In genomic region chr5:2749514-2750025, GRCh38 we compare ENCODE assay signal across 14 cellular contexts. TPM values are rescaled to one million over a fixed set of nuclear protein-coding genes. Genes with fewer than 3 reads are reported as not detected.
DNase-seq lines count a peak whose midpoint lies in the region; ATAC-seq, FAIRE-seq and TF ChIP-seq lines count a peak whose summit lies in the region.
"Had no signal": no experiment of that assay in that cellular context is flagged by ENCODE, and none has a peak within 500 bp of the region (broad histone marks: within the 10 kb centered on the region; RNA-seq: fewer than 3 reads in every experiment).

No MANE protein-coding gene starts in this region.

- TF ChIP-seq CTCF in astrocyte (IDR thresholded peaks at IDR 0.05; ENCODE audit: insufficient read depth, low read depth, low read length) (no peak), stomach (IDR thresholded peaks at IDR 0.05) (no peak)

- H3K4me3 ChIP-seq in astrocyte (ENCODE audit: insufficient read depth, low read depth, low read length) (peak overlapping the region; percentile 77), stomach (peak overlapping the region; percentile 48 to 68 (median 58))

- no peak for TF ChIP-seq EP300 in stomach (IDR thresholded peaks at IDR 0.05)

- intact Hi-C loops in stomach (cut with DNase I; ENCODE audit: low total_unique reads), result no loop called here

- no peak overlapping the region for H2AFZ ChIP-seq in astrocyte (ENCODE audit: low read depth, low read length)

- H3K27me3 ChIP-seq in astrocyte (ENCODE audit: insufficient read depth, low read length) (peaks cover 2% of the 10 kb centered on the region), stomach (peaks cover 26 to 98% (median 66%) of the 10 kb centered on the region in 3 donors)

- peak overlapping the region; percentile 80 for H3K4me2 ChIP-seq in astrocyte (ENCODE audit: low read length)

- peaks cover 12% of the 10 kb centered on the region for H3K36me3 Mint-ChIP-seq in activated naive CD4-positive, alpha-beta T cell treated with anti-CD3 and anti-CD28 coated beads, Interleukin-2, amount 10 ng/mL, durations not matched to agents 7 days and 5 days
- peaks cover 10% of the 10 kb centered on the region for H3K36me3 Mint-ChIP-seq in astrocyte (ENCODE audit: low read depth, unreplicated experiment)
- H3K36me3 Mint-ChIP-seq: natural killer cell had no signal

- DNase-seq in activated naive CD4-positive, alpha-beta T cell treated with anti-CD3 and anti-CD28 coated beads, Interleukin-2, amount 10 ng/mL, durations not matched to agents 7 days and 5 days, result no peak
- DNase-seq in activated naive CD4-positive, alpha-beta T cell treated with Interleukin-2 at 50 U/mL for 16 hours, result no peak
- DNase-seq in astrocyte (ENCODE audit: low read depth), result no peak
- peak; percentile 45 for DNase-seq in islet precursor cell
- DNase-seq in stomach, result no peak
- DNase-seq in LoVo (ENCODE audit: low spot score), result no peak
- DNase-seq: dermis blood vessel endothelial cell; natural killer cell; NCI-H1694 treated with DMSO at 0.1 percent for 48 hours; stimulated activated naive CD4-positive, alpha-beta T cell had no signal

- peaks cover 73% of the 10 kb centered on the region for H3K27me3 Mint-ChIP-seq in activated naive CD4-positive, alpha-beta T cell treated with anti-CD3 and anti-CD28 coated beads, Interleukin-2, amount 10 ng/mL, durations not matched to agents 7 days and 5 days
- peaks cover 18% of the 10 kb centered on the region for H3K27me3 Mint-ChIP-seq in astrocyte (ENCODE audit: low read depth, unreplicated experiment)

- H3K4me1 ChIP-seq in astrocyte (ENCODE audit: insufficient read depth, low read length), result peaks cover 20% of the 10 kb centered on the region
- peaks cover 18 to 65% (median 41%) of the 10 kb centered on the region in 4 donors for H3K4me1 ChIP-seq in stomach

- peak overlapping the region; percentile 52 for H3K4me3 Mint-ChIP-seq in activated naive CD4-positive, alpha-beta T cell treated with anti-CD3 and anti-CD28 coated beads, Interleukin-2, amount 10 ng/mL, durations not matched to agents 7 days and 5 days
- H3K4me3 Mint-ChIP-seq in astrocyte (ENCODE audit: unreplicated experiment), result peak overlapping the region; percentile 90
- H3K4me3 Mint-ChIP-seq: natural killer cell had no signal

- H3K4me1 Mint-ChIP-seq in activated naive CD4-positive, alpha-beta T cell treated with anti-CD3 and anti-CD28 coated beads, Interleukin-2, amount 10 ng/mL, durations not matched to agents 7 days and 5 days, result no peaks in the 10 kb centered on the region
- H3K4me1 Mint-ChIP-seq in astrocyte (ENCODE audit: low read depth, unreplicated experiment), result peaks cover 2% of the 10 kb centered on the region
- H3K4me1 Mint-ChIP-seq: natural killer cell had no signal

- peaks cover 36% of the 10 kb centered on the region for H4K20me1 ChIP-seq in astrocyte (ENCODE audit: insufficient read depth, low read length)

- H3K79me2 ChIP-seq in astrocyte (ENCODE audit: insufficient read depth, low read length), result peaks cover 76% of the 10 kb centered on the region

- H3K9me3 Mint-ChIP-seq in activated naive CD4-positive, alpha-beta T cell treated with anti-CD3 and anti-CD28 coated beads, Interleukin-2, amount 10 ng/mL, durations not matched to agents 7 days and 5 days, result peaks cover 7% of the 10 kb centered on the region
- peaks cover 7% of the 10 kb centered on the region for H3K9me3 Mint-ChIP-seq in astrocyte (ENCODE audit: unreplicated experiment)
- H3K9me3 Mint-ChIP-seq: natural killer cell had no signal

- H3K27ac Mint-ChIP-seq in activated naive CD4-positive, alpha-beta T cell treated with anti-CD3 and anti-CD28 coated beads, Interleukin-2, amount 10 ng/mL, durations not matched to agents 7 days and 5 days, result peak overlapping the region; percentile 73
- H3K27ac Mint-ChIP-seq in astrocyte (ENCODE audit: unreplicated experiment), result peak overlapping the region; percentile 80
- H3K27ac Mint-ChIP-seq: natural killer cell had no signal

- H3K27ac ChIP-seq in astrocyte (ENCODE audit: low read depth, low read length) (peak overlapping the region; percentile 79), stomach (peak overlapping the region; percentile 68 to 91 (median 81))
- H3K27ac ChIP-seq: VCaP had no signal

- no peak for TF ChIP-seq POLR2A in stomach (IDR thresholded peaks at IDR 0.05)

- H3K36me3 ChIP-seq in astrocyte (ENCODE audit: insufficient read depth, low read length), result peaks cover 8% of the 10 kb centered on the region
- H3K36me3 ChIP-seq in stomach, result no peaks in the 10 kb centered on the region

- no peak for FAIRE-seq in astrocyte (lab: Jason Lieb, UNC)

- H3K9me3 ChIP-seq in astrocyte (ENCODE audit: insufficient read depth, low read depth, low read length) (no peaks in the 10 kb centered on the region), stomach (no peaks in the 10 kb centered on the region)

- peak overlapping the region; percentile 90 for H3K9ac ChIP-seq in astrocyte (ENCODE audit: low read length)

- CTCF ChIA-PET in activated naive CD4-positive, alpha-beta T cell treated with anti-CD3 and anti-CD28 coated beads, Interleukin-2, amount 10 ng/mL, durations not matched to agents 7 days and 5 days (lab: Charles Lee), result no interaction called here

- 3 to 29% (median 20%) methylated on average over 25 to 45 of the region's 45 CpGs for WGBS in stomach, 5 donors

- ATAC-seq in HG03342 (IDR thresholded peaks at IDR 0.05; ENCODE audit: unreplicated experiment) (no peak), GM21390 (IDR thresholded peaks at IDR 0.05; ENCODE audit: unreplicated experiment) (no peak)
- ATAC-seq: natural killer cell, Panc1 had no signal

RNA-seq across cellular contexts. Expression of gene IRX2, which starts 1.9 kb away (rescaled TPM):
- total RNA-seq in astrocyte (6.7 and 7.0 TPM in 2 replicates), stomach (100 to 1,000 TPM in 1 of 5 donors, 10 to 100 TPM in 2, 1 to 10 TPM in 1, not detected in 1; 7.0 to 143 (median 40.7) TPM)
- 1 to 10 TPM; 7.0 to 8.6 (median 8.2) TPM for polyA plus RNA-seq in stomach
- total RNA-seq: natural killer cell had no signal
